Comparison of ENCODE assay signal across 25 cellular contexts in the genomic region with DNA sequence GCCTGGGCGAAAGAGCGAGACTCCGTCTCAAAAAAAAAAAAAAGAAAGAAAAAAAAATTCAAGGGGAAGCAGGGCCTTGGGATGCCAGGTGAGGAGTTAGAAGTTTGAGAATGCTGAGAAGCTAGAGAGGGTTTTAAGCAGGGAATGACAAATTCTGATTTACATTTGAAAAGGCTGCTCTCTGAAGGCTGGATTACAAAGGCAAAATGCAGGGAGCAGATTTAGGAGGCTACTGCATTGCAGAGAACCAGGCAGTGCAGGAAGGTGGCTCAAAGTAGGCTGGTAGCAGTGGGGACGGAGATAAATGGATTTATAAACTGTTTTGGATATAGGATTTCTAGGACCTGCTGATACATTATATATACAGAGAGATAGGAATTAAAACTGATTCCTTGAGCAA.
"Had no signal": no experiment of that assay in that cellular context is flagged by ENCODE, and none has a peak within 500 bp of the region (broad histone marks: within the 10 kb centered on the region; RNA-seq: fewer than 3 reads in every experiment).

No MANE protein-coding gene starts in this region.

- H3K9me3 Mint-ChIP-seq: immature natural killer cell; nephron progenitor cell; stimulated activated effector memory CD8-positive, alpha-beta T cell treated with anti-CD3 and anti-CD28 coated beads, Interleukin-12 subunit alpha, Interleukin-12 subunit beta, amount 100 ng/mL, for 72 hours; stimulated activated naive CD8-positive, alpha-beta T cell treated with anti-CD3 and anti-CD28 coated beads, Interleukin-15, Interleukin-2, amounts not matched to agents 100 ng/mL and 50 ng/mL, for 24 hours had no signal

- H3K27ac ChIP-seq: heart right ventricle, left ventricle myocardium inferior, neutrophil, right lobe of liver, tibial nerve, upper lobe of right lung, vagina had no signal

- DNase-seq: cerebellar nuclear complex; effector CD8-positive, alpha-beta T cell; immature natural killer cell; left cardiac atrium; left ventricle myocardium inferior; mesenchymal stem cell; naive thymus-derived CD4-positive, alpha-beta T cell; nephron progenitor cell; psoas muscle; retina; right lobe of liver; stimulated activated CD4-positive, alpha-beta T cell treated with anti-CD3 and anti-CD28 coated beads, Interleukin-4, amount 100 ng/mL, for 1 hour; stimulated activated CD8-positive, alpha-beta memory T cell treated with anti-CD3 and anti-CD28 coated beads, Interleukin-4, amount 100 ng/mL, for 48 hours; upper lobe of right lung had no signal

- H3K27ac Mint-ChIP-seq: immature natural killer cell; naive thymus-derived CD4-positive, alpha-beta T cell; nephron progenitor cell; stimulated activated effector memory CD8-positive, alpha-beta T cell treated with anti-CD3 and anti-CD28 coated beads, Interleukin-12 subunit alpha, Interleukin-12 subunit beta, amount 100 ng/mL, for 72 hours; stimulated activated naive CD8-positive, alpha-beta T cell treated with anti-CD3 and anti-CD28 coated beads, Interleukin-15, Interleukin-2, amounts not matched to agents 100 ng/mL and 50 ng/mL, for 24 hours had no signal

- H3K4me1 Mint-ChIP-seq: naive thymus-derived CD4-positive, alpha-beta T cell; stimulated activated effector memory CD8-positive, alpha-beta T cell treated with anti-CD3 and anti-CD28 coated beads, Interleukin-12 subunit alpha, Interleukin-12 subunit beta, amount 100 ng/mL, for 72 hours had no signal

- H3K4me3 Mint-ChIP-seq: immature natural killer cell; naive thymus-derived CD4-positive, alpha-beta T cell; nephron progenitor cell; stimulated activated effector memory CD8-positive, alpha-beta T cell treated with anti-CD3 and anti-CD28 coated beads, Interleukin-12 subunit alpha, Interleukin-12 subunit beta, amount 100 ng/mL, for 72 hours; stimulated activated naive CD8-positive, alpha-beta T cell treated with anti-CD3 and anti-CD28 coated beads, Interleukin-15, Interleukin-2, amounts not matched to agents 100 ng/mL and 50 ng/mL, for 24 hours had no signal

- H3K27me3 Mint-ChIP-seq: naive thymus-derived CD4-positive, alpha-beta T cell; stimulated activated naive CD8-positive, alpha-beta T cell treated with anti-CD3 and anti-CD28 coated beads, Interleukin-15, Interleukin-2, amounts not matched to agents 100 ng/mL and 50 ng/mL, for 24 hours had no signal

- H3K4me3 ChIP-seq: heart right ventricle, left ventricle myocardium inferior, lung, psoas muscle, right lobe of liver, tibial nerve, upper lobe of right lung, vagina had no signal

- H3K27me3 ChIP-seq: heart right ventricle, neutrophil, right lobe of liver, tibial nerve, upper lobe of right lung, vagina had no signal

- FAIRE-seq: colon, endometrium, frontal cortex, keratinocyte had no signal

- H3K36me3 ChIP-seq: heart right ventricle, left ventricle myocardium inferior, neutrophil, right lobe of liver, upper lobe of right lung, vagina had no signal

- H3K9me3 ChIP-seq: heart right ventricle, left ventricle myocardium inferior, neutrophil, psoas muscle, right lobe of liver, tibial nerve, upper lobe of right lung, vagina had no signal

- H3K36me3 Mint-ChIP-seq: stimulated activated effector memory CD8-positive, alpha-beta T cell treated with anti-CD3 and anti-CD28 coated beads, Interleukin-12 subunit alpha, Interleukin-12 subunit beta, amount 100 ng/mL, for 72 hours had no signal

- H3K4me1 ChIP-seq: right lobe of liver, tibial nerve, upper lobe of right lung, vagina had no signal
